21 cellular contexts compared by ENCODE assay signal in genomic region chr13:104460553-104460952, GRCh38.
DNase-seq lines count a peak whose midpoint lies in the region; ATAC-seq, FAIRE-seq and TF ChIP-seq lines count a peak whose summit lies in the region.
"Had no signal": no experiment of that assay in that cellular context is flagged by ENCODE, and none has a peak within 500 bp of the region (broad histone marks: within the 10 kb centered on the region; RNA-seq: fewer than 3 reads in every experiment).

No MANE protein-coding gene starts in this region.

- H3K4me3 ChIP-seq in choroid plexus epithelial cell (ENCODE audit: low read depth, low read length): no peak overlapping the region
- H3K4me3 ChIP-seq: mucosa of descending colon had no signal

- FAIRE-seq in H54 (lab: Jason Lieb, UNC): peak; percentile 15
- FAIRE-seq: endometrium, GM12891 had no signal

- TF ChIP-seq POLR2A in H54 (IDR thresholded peaks at IDR 0.05; ENCODE audit: low read depth, low read length): no peak

- ATAC-seq in GM21515 (IDR thresholded peaks at IDR 0.05; ENCODE audit: unreplicated experiment) (no peak), HG03469 (IDR thresholded peaks at IDR 0.05; ENCODE audit: unreplicated experiment) (no peak)
- ATAC-seq: activated T-helper 17 cell treated with anti-CD3 and anti-CD28 coated beads, Interleukin-2, amount 50 U/mL, for 72 hours; mucosa of descending colon had no signal

- DNase-seq in H54 (ENCODE audit: insufficient read length, low spot score): no peak
- peak; percentile 30 for DNase-seq in RKO (ENCODE audit: low spot score)
- peak; percentile 35 for DNase-seq in choroid plexus epithelial cell (ENCODE audit: low read depth)
- peak; percentile 13 for DNase-seq in non-pigmented ciliary epithelial cell (ENCODE audit: low read depth)
- no peak for DNase-seq in superior temporal gyrus (ENCODE audit: extremely low spot score)
- DNase-seq: activated CD4-positive, alpha-beta T cell treated with anti-CD3 and anti-CD28 coated beads, Interleukin-2, amount 50 U/mL, for 1 hour; CD4-positive, alpha-beta memory T cell; immature natural killer cell; MM.1S; mucosa of descending colon; NCI-H1436; NCI-H524 treated with DMSO at 0.1 percent for 48 hours; RPMI8226; SK-N-SH; stimulated activated CD4-positive, alpha-beta T cell treated with anti-CD3 and anti-CD28 coated beads, Interleukin-2, amount 100 ng/mL, for 24 hours; stimulated activated naive CD4-positive, alpha-beta T cell had no signal

- TF ChIP-seq CTCF in choroid plexus epithelial cell (conservative IDR thresholded peaks at IDR 0.05; ENCODE audit: low read depth, low read length): no peak

Comparison
In these comparisons a context has a peak if more than half of its experiments do, and no peak if none do; other contexts are left out.
1. DNase-seq: peak in RKO (single experiment), choroid plexus epithelial cell (single experiment) and non-pigmented ciliary epithelial cell (single experiment); none in H54 (single experiment) and superior temporal gyrus (single experiment).